Comparison of ENCODE assay signal across 1 cellular context in genomic region chr1:235865565-235866206, GRCh38.
TF ChIP-seq lines count a peak whose summit lies in the region.

No MANE protein-coding gene starts in this region.

TF ChIP-seq in WTC11, 78 proteins besides CTCF, POLR2A, EP300 and RAD21 (continued from another document):
- TF ChIP-seq ATF3 (CRISPR knock-in tag; conservative IDR thresholded peaks at IDR 0.05) = no peak
- no peak for TF ChIP-seq CBFB (CRISPR knock-in tag; IDR thresholded peaks at IDR 0.05; ENCODE audit: low read depth)
- no peak for TF ChIP-seq CREB1 (CRISPR knock-in tag; IDR thresholded peaks at IDR 0.05)
- no peak for TF ChIP-seq NFATC4 (CRISPR knock-in tag; IDR thresholded peaks at IDR 0.05)
- no peak for TF ChIP-seq GABPB1 (CRISPR knock-in tag; IDR thresholded peaks at IDR 0.05)
- no peak for TF ChIP-seq ZNF512 (CRISPR knock-in tag; IDR thresholded peaks at IDR 0.05; ENCODE audit: borderline replicate concordance)
